ENCODE assay signal across 3 cellular contexts in genomic region chr1:23698466-23698865, GRCh38.
TF ChIP-seq lines count a peak whose summit lies in the region.

No MANE protein-coding gene starts in this region.

TF ChIP-seq in HepG2, 621 proteins besides CTCF, POLR2A, EP300 and RAD21:
- TF ChIP-seq ZNF629 (CRISPR knock-in tag; conservative IDR thresholded peaks at IDR 0.05) (no peak), ZNF136 (CRISPR knock-in tag; IDR thresholded peaks at IDR 0.05; ENCODE audit: low read depth) (no peak), FOXP4 (CRISPR knock-in tag; IDR thresholded peaks at IDR 0.05) (no peak), RBFOX2 (IDR thresholded peaks at IDR 0.05; ENCODE audit: low read depth, low read length) (0 out of 2 replicates have a peak, but pooled peaks have one; percentile 9), NFKB2 (CRISPR knock-in tag; IDR thresholded peaks at IDR 0.05; ENCODE audit: borderline replicate concordance) (no peak), CENPBD1 (CRISPR knock-in tag; IDR thresholded peaks at IDR 0.05; ENCODE audit: borderline replicate concordance, low read depth) (no peak), POLR2AphosphoS5 (IDR thresholded peaks at IDR 0.05; ENCODE audit: low read depth, low read length) (peak; percentile 27; the same call in 1 of the 2 replicates)

TF ChIP-seq in PFSK-1, 5 proteins besides CTCF, POLR2A, EP300 and RAD21:
- TF ChIP-seq POLR2AphosphoS5 (IDR thresholded peaks at IDR 0.05; ENCODE audit: low read depth, low read length) (peak; percentile 17; the same call in 1 of the 2 replicates), SIN3A (IDR thresholded peaks at IDR 0.05; ENCODE audit: borderline replicate concordance, insufficient read depth, low read length) (no peak)

TF ChIP-seq in K562, 482 proteins besides CTCF, POLR2A, EP300 and RAD21:
- TF ChIP-seq TAF9B (IDR thresholded peaks at IDR 0.05; ENCODE audit: partially characterized antibody), result no peak
- 0 out of 2 replicates have a peak, but pooled peaks have one; percentile 28 for TF ChIP-seq GTF2E2 (tag; IDR thresholded peaks at IDR 0.05)
- no peak for TF ChIP-seq ZNF324 (CRISPR knock-in tag; IDR thresholded peaks at IDR 0.05)
- no peak for TF ChIP-seq ZNF133 (CRISPR knock-in tag; IDR thresholded peaks at IDR 0.05)
- TF ChIP-seq ELF1 (tag; IDR thresholded peaks at IDR 0.05), result no peak
- peak; percentile 48; the same call in 1 of the 2 replicates for TF ChIP-seq POLR2AphosphoS5 (IDR thresholded peaks at IDR 0.05; ENCODE audit: control insufficient read depth, insufficient read depth, low read depth, low read length)
- no peak for TF ChIP-seq USF2 (CRISPR knock-in tag; IDR thresholded peaks at IDR 0.05)
